Comparison of ENCODE assay signal across 15 cellular contexts in the genomic region with DNA sequence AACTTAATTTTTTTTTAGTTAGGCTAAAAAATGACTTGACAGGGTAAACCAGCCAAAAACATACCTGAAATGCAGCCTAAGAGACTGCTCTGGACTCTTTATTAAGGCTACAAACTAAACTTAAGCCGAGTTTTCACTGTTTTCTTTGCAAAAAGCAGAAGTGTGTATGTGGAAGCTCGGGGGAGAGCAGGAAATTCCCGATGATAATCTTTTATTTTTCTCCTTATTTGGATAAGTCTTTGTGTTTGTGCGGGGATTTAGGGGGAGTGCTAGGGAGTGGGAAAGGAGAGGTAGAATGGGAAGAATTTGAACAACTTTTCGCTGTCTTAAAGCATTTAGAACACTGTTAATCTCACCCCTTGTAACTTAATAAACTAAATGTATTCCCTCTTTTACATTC. TPM values are rescaled to one million over a fixed set of nuclear protein-coding genes. Genes with fewer than 3 reads are reported as not detected.
DNase-seq lines count a peak whose midpoint lies in the region; ATAC-seq, FAIRE-seq and TF ChIP-seq lines count a peak whose summit lies in the region.
"Had no signal": no experiment of that assay in that cellular context is flagged by ENCODE, and none has a peak within 500 bp of the region (broad histone marks: within the 10 kb centered on the region; RNA-seq: fewer than 3 reads in every experiment).

No MANE protein-coding gene starts in this region.

- H2BK120ac ChIP-seq in IMR-90 (ENCODE audit: low read depth, low read length): no peak overlapping the region

- H3K79me2 ChIP-seq in K562 (ENCODE audit: control insufficient read depth, insufficient read depth, low read length) (no peaks in the 10 kb centered on the region), HepG2 (ENCODE audit: insufficient read depth, low read length) (no peaks in the 10 kb centered on the region)

- ATAC-seq in IMR-90 (ENCODE audit: low read depth) (peak; percentile 15), K562 (peak; percentile 66), HepG2 (no peak)
- no peak for ATAC-seq in stimulated activated memory B cell treated with anti-CD40 and anti-IgM and Interleukin-4, amounts not matched to agents 10 μg/mL and 1 μg/mL and 100 μg/mL, for 72 hours

- H3K36me3 ChIP-seq in IMR-90 (ENCODE audit: control insufficient read depth, insufficient read depth, low read length) (peaks cover 11% of the 10 kb centered on the region; the same call in 1 of the 2 replicates), K562 (ENCODE audit: control insufficient read depth, insufficient read depth, low read length) (peaks cover 11% of the 10 kb centered on the region; the same call in 1 of the 3 replicates), HepG2 (replicated peaks in 1 of 2; ENCODE audit: control insufficient read depth in 1 of 2, insufficient read depth in 2 of 2, low read length in 2 of 2) (peaks cover 6 to 10% of the 10 kb centered on the region in 2 experiments; a peak in 4 of 5 replicates), tibial artery (peaks cover 0 to 21% (median 0%) of the 10 kb centered on the region in 3 donors)

- H3K14ac ChIP-seq in IMR-90 (replicated peaks; ENCODE audit: low read depth, low read length): no peak overlapping the region

- H3K4me2 ChIP-seq in IMR-90 (ENCODE audit: low read depth, low read length) (0 out of 2 replicates have a peak overlapping the region, but pooled peaks have one; percentile 29), K562 (ENCODE audit: insufficient read depth, low read length) (peak overlapping the region; percentile 55), HepG2 (ENCODE audit: low read depth, low read length) (no peak overlapping the region)

- DNase-seq in IMR-90 (peak; percentile 18), K562 (ENCODE audit: extremely low read depth in 1 of 4, low spot score in 3 of 4) (peak in 1 of 4 experiments; percentile 13), HepG2 (ENCODE audit: low spot score) (no peak), tibial artery (no peak), superior temporal gyrus (ENCODE audit: extremely low spot score) (no peak), GM19238 (ENCODE audit: insufficient read length, low spot score) (no peak)
- DNase-seq: activated CD8-positive, alpha-beta memory T cell treated with anti-CD3 and anti-CD28 coated beads, Interleukin-2, amount 50 U/mL, for 48 hours; Caco-2; effector CD8-positive, alpha-beta T cell; NCI-H1417; NCI-H510A had no signal

- no CpG with 5 or more reads among the region's 5 CpGs for whole genome bisulfite sequencing in IMR-90 (ENCODE audit: extremely low coverage in 2 of 2, insufficient read length in 1 of 2), 2 experiments
- 3% methylated on average over 5 of the region's 5 CpGs for WGBS in K562 (ENCODE audit: insufficient coverage, low coverage, missing lambda C conversion rate)
- 94% methylated on average over 5 of the region's 5 CpGs for WGBS in HepG2 (ENCODE audit: low lambda C conversion rate)

- H3K4me1 Mint-ChIP-seq in stimulated activated memory B cell treated with anti-CD40 and anti-IgM and Interleukin-4, amounts not matched to agents 10 μg/mL and 1 μg/mL and 100 μg/mL, for 72 hours: no peaks in the 10 kb centered on the region
- H3K4me1 Mint-ChIP-seq: memory B cell had no signal

- TF ChIP-seq EP300 in K562 (IDR thresholded peaks at IDR 0.05; ENCODE audit: low read length): no peak
- no peak for TF ChIP-seq EP300 in HepG2 (IDR thresholded peaks at IDR 0.05; ENCODE audit: low read depth in 2 of 2, low read length in 2 of 2)
- no peak for TF ChIP-seq EP300 in HepG2 (CRISPR knock-in tag; IDR thresholded peaks at IDR 0.05; ENCODE audit: borderline replicate concordance)

- H3K27ac ChIP-seq in IMR-90 (ENCODE audit: insufficient read depth, low read length) (peak overlapping the region; percentile 80; the same call in 1 of the 2 replicates), K562 (ENCODE audit: extremely low read depth, low read depth, low read length) (peak overlapping the region; percentile 78), HepG2 (ENCODE audit: extremely low read length, insufficient read depth, low read length) (no peak overlapping the region), tibial artery (peak overlapping the region; percentile 56 to 80)
- H3K27ac ChIP-seq: right atrium auricular region, VCaP had no signal

- no peaks in the 10 kb centered on the region for H3K9me3 ChIP-seq in IMR-90 (ENCODE audit: control insufficient read depth, insufficient read depth, low read length)
- no peaks in the 10 kb centered on the region for H3K9me3 ChIP-seq in K562 (replicated peaks; ENCODE audit: control insufficient read depth, insufficient read depth, low read depth, low read length)
- H3K9me3 ChIP-seq in HepG2 (ENCODE audit: low read length): no peaks in the 10 kb centered on the region
- H3K9me3 ChIP-seq in tibial artery: no peaks in the 10 kb centered on the region
- H3K9me3 ChIP-seq: Caco-2, right atrium auricular region had no signal

- no peak overlapping the region for H3K4ac ChIP-seq in IMR-90 (ENCODE audit: low read depth, low read length)

- in situ Hi-C loops in IMR-90 (cut with MboI; ENCODE audit: low sequenced_read_pairs) (no loop called here), K562 (cut with MboI) (no loop called here), HepG2 (cut with HindIII; ENCODE audit: extremely low pct_ligation_motif_present, low pct_unique_long_range_greater_than_20kb) (no loop called here)

- H4K5ac ChIP-seq in IMR-90 (ENCODE audit: low read depth, low read length): peak overlapping the region; percentile 57; the same call in 1 of the 2 replicates

- H2BK20ac ChIP-seq in IMR-90 (ENCODE audit: low read depth, low read length): no peak overlapping the region

- no peak overlapping the region for H2AK5ac ChIP-seq in IMR-90 (ENCODE audit: low read depth, low read length)

- peaks cover 5 to 7% of the 10 kb centered on the region in 2 experiments for H3K79me1 ChIP-seq in IMR-90 (ENCODE audit: low read depth in 1 of 2, low read length in 2 of 2)

- H2AFZ ChIP-seq in IMR-90 (replicated peaks; ENCODE audit: low read length, poor library complexity) (no peak overlapping the region), K562 (ENCODE audit: low read depth, low read length) (peak overlapping the region; percentile 70), HepG2 (ENCODE audit: low read length) (no peak overlapping the region)

- CTCF ChIA-PET in IMR-90 (lab: Yijun Ruan, JAX) (interaction anchor here (1.0 kb wide), 1 partner anchor 12 kb away, joined by 4 read pairs; no protein-coding TSS in a partner anchor), K562 (lab: Yijun Ruan, JAX; ENCODE audit: low intra/inter-chr PET ratio) (no interaction called here), HepG2 (lab: Yijun Ruan, JAX; ENCODE audit: low intra/inter-chr PET ratio, low total read pairs) (no interaction called here)

- no peak overlapping the region for H2BK5ac ChIP-seq in IMR-90 (ENCODE audit: low read depth, low read length, poor library complexity, severe bottlenecking)

- BruUV-seq in IMR-90 (replicated peaks; lab: Mats Ljungman, UMichigan): no TSS peak
- no TSS peak for BruUV-seq in K562 (replicated peaks; lab: Mats Ljungman, UMichigan)
- BruUV-seq in HepG2 (replicated peaks; lab: Mats Ljungman, UMichigan): no TSS peak

- no peak overlapping the region for H2AK9ac ChIP-seq in IMR-90 (replicated peaks; ENCODE audit: low read depth, low read length, poor library complexity)

- dilution Hi-C loops in IMR-90 (cut with HindIII; ENCODE audit: low sequenced_read_pairs, unreplicated experiment): no loop called here

- H3K23ac ChIP-seq in IMR-90 (ENCODE audit: low read depth, low read length): no peak overlapping the region

- no peak overlapping the region for H2BK15ac ChIP-seq in IMR-90 (ENCODE audit: low read depth, low read length)

- H4K8ac ChIP-seq in IMR-90 (ENCODE audit: low read depth in 2 of 2, low read length in 2 of 2): no peak overlapping the region

- intact Hi-C loops in IMR-90 (cut with micrococcal nuclease) (loop anchor here (10.0 kb wide), 1 partner anchor 352 kb away; a partner anchor contains a TSS), K562 (cut with micrococcal nuclease) (loop anchor here (5.0 kb wide), 1 partner anchor 175 kb away; a partner anchor contains a TSS), HepG2 (cut with micrococcal nuclease; ENCODE audit: unreplicated experiment) (no loop called here), tibial artery (cut with DNase I; ENCODE audit: low total_unique reads) (no loop called here)

- no peak overlapping the region for H3K4me3 Mint-ChIP-seq in stimulated activated memory B cell treated with anti-CD40 and anti-IgM and Interleukin-4, amounts not matched to agents 10 μg/mL and 1 μg/mL and 100 μg/mL, for 72 hours
- H3K4me3 Mint-ChIP-seq: memory B cell had no signal

- H3K9me3 Mint-ChIP-seq in stimulated activated memory B cell treated with anti-CD40 and anti-IgM and Interleukin-4, amounts not matched to agents 10 μg/mL and 1 μg/mL and 100 μg/mL, for 72 hours: no peaks in the 10 kb centered on the region
- H3K9me3 Mint-ChIP-seq: memory B cell had no signal

- H4K20me1 ChIP-seq in IMR-90 (ENCODE audit: insufficient read depth, low read length): no peaks in the 10 kb centered on the region
- H4K20me1 ChIP-seq in K562 (replicated peaks; ENCODE audit: control insufficient read depth, insufficient read depth, low read length): no peaks in the 10 kb centered on the region
- no peaks in the 10 kb centered on the region for H4K20me1 ChIP-seq in HepG2 (ENCODE audit: insufficient read depth, low read length)

- H3K27ac Mint-ChIP-seq in stimulated activated memory B cell treated with anti-CD40 and anti-IgM and Interleukin-4, amounts not matched to agents 10 μg/mL and 1 μg/mL and 100 μg/mL, for 72 hours: no peak overlapping the region
- H3K27ac Mint-ChIP-seq: memory B cell had no signal

- H4K91ac ChIP-seq in IMR-90 (ENCODE audit: insufficient read depth, low read depth, low read length): no peak overlapping the region

- no peaks in the 10 kb centered on the region for H3K27me3 ChIP-seq in IMR-90 (ENCODE audit: control insufficient read depth, insufficient read depth, low read length)
- H3K27me3 ChIP-seq in K562 (ENCODE audit: control insufficient read depth in 2 of 2, insufficient read depth in 2 of 2, low read length in 2 of 2): no peaks in the 10 kb centered on the region
- no peaks in the 10 kb centered on the region for H3K27me3 ChIP-seq in HepG2 (ENCODE audit: control insufficient read depth in 1 of 2, insufficient read depth in 2 of 2, low read length in 2 of 2)
- H3K27me3 ChIP-seq in tibial artery: no peaks in the 10 kb centered on the region
- H3K27me3 ChIP-seq: right atrium auricular region had no signal

- H3K56ac ChIP-seq in IMR-90 (ENCODE audit: extremely low read depth, insufficient read depth, low read length): no peak overlapping the region

- H3K9me1 ChIP-seq in IMR-90 (ENCODE audit: insufficient read depth, low read length) (no peaks in the 10 kb centered on the region), K562 (ENCODE audit: control insufficient read depth, insufficient read depth, low read length) (no peaks in the 10 kb centered on the region)

- no peak for FAIRE-seq in K562 (lab: Jason Lieb, UNC)
- FAIRE-seq in HepG2 (lab: Jason Lieb, UNC): no peak

- H3K4me1 ChIP-seq in IMR-90 (ENCODE audit: control insufficient read depth, insufficient read depth, low read length) (peaks cover 5% of the 10 kb centered on the region; the same call in 1 of the 2 replicates), K562 (replicated peaks in 1 of 2; ENCODE audit: control insufficient read depth in 2 of 2, insufficient read depth in 2 of 2, low read length in 2 of 2) (peaks cover 7 to 25% of the 10 kb centered on the region in 2 experiments; a peak in 4 of 5 replicates), HepG2 (ENCODE audit: insufficient read depth, low read length) (peaks cover 25% of the 10 kb centered on the region), tibial artery (peaks cover 0 to 69% (median 21%) of the 10 kb centered on the region in 4 donors)

- H3K18ac ChIP-seq in IMR-90 (ENCODE audit: low read depth, low read length): peak overlapping the region; percentile 78; the same call in 1 of the 2 replicates

- H3K9ac ChIP-seq in IMR-90 (ENCODE audit: low read depth, low read length): peak overlapping the region; percentile 51; the same call in 1 of the 2 replicates
- peak overlapping the region in 1 of 2 experiments; percentile 36; a peak in 2 of 4 replicates for H3K9ac ChIP-seq in K562 (ENCODE audit: insufficient read depth in 1 of 2, low read depth in 2 of 2, low read length in 2 of 2)
- no peak overlapping the region for H3K9ac ChIP-seq in HepG2 (ENCODE audit: insufficient read depth, low read depth, low read length)

- H3K27me3 Mint-ChIP-seq in stimulated activated memory B cell treated with anti-CD40 and anti-IgM and Interleukin-4, amounts not matched to agents 10 μg/mL and 1 μg/mL and 100 μg/mL, for 72 hours: no peaks in the 10 kb centered on the region
- H3K27me3 Mint-ChIP-seq: memory B cell had no signal

- H3K4me3 ChIP-seq in IMR-90 (ENCODE audit: insufficient read depth, low read depth, low read length) (no peak overlapping the region), K562 (no peak overlapping the region), HepG2 (replicated peaks in 1 of 3; ENCODE audit: insufficient read depth in 1 of 3, low read depth in 2 of 3, low read length in 3 of 3) (no peak overlapping the region), tibial artery (peak overlapping the region; percentile 2 to 29)
- H3K4me3 ChIP-seq: right atrium auricular region had no signal

- no peak for TF ChIP-seq RAD21 in IMR-90 (IDR thresholded peaks at IDR 0.05; ENCODE audit: low read length)
- no peak for TF ChIP-seq RAD21 in K562 (CRISPR knock-in tag; conservative IDR thresholded peaks at IDR 0.05 in 1 of 2, IDR thresholded peaks at IDR 0.05 in 1 of 2)
- TF ChIP-seq RAD21 in HepG2 (CRISPR knock-in tag; IDR thresholded peaks at IDR 0.05): no peak

- H3K36me3 Mint-ChIP-seq in stimulated activated memory B cell treated with anti-CD40 and anti-IgM and Interleukin-4, amounts not matched to agents 10 μg/mL and 1 μg/mL and 100 μg/mL, for 72 hours: peaks cover 48% of the 10 kb centered on the region

- POLR2A ChIA-PET in IMR-90 (lab: Charles Lee; ENCODE audit: unreplicated experiment): no interaction called here
- POLR2A ChIA-PET in K562 (lab: Yijun Ruan, JAX): interaction anchor here (1.0 kb wide), 1 partner anchor 47 kb away, joined by 3 read pairs; no protein-coding TSS in a partner anchor
- POLR2A ChIA-PET in HepG2 (lab: Yijun Ruan, JAX): no interaction called here

- no peak for TF ChIP-seq POLR2A in IMR-90 (IDR thresholded peaks at IDR 0.05; ENCODE audit: low read depth, low read length)
- no peak for TF ChIP-seq POLR2A in K562 (conservative IDR thresholded peaks at IDR 0.05)
- TF ChIP-seq POLR2A in HepG2 (IDR thresholded peaks at IDR 0.05; ENCODE audit: insufficient read depth in 1 of 2, low read depth in 2 of 2, low read length in 2 of 2): no peak

- TF ChIP-seq CTCF in IMR-90 (conservative IDR thresholded peaks at IDR 0.05; ENCODE audit: low read depth, low read length) (no peak), K562 (IDR thresholded peaks at IDR 0.05 in 2 of 3, conservative IDR thresholded peaks at IDR 0.05 in 1 of 3; ENCODE audit: insufficient read depth in 2 of 3, low read depth in 1 of 3, low read length in 3 of 3) (no peak), HepG2 (CRISPR knock-in tag; IDR thresholded peaks at IDR 0.05) (no peak), tibial artery (IDR thresholded peaks at IDR 0.05) (no peak)

RNA-seq across cellular contexts. Expression of a gene that starts 30.7 kb away (rescaled TPM):
- total RNA-seq in IMR-90 (2012; rRNA removed) (0.28 and 0.90 TPM in 2 replicates), K562 (2014; rRNA removed) (0.24 TPM in 1 of 2 replicates, not detected in the other), K562 (2014; rRNA removed; fragmentation: Illumina TruSeq; extraction: Trizol) (0.36 and 0.67 TPM in 2 replicates), K562 (2015; rRNA removed; fragmentation: Illumina TruSeq; extraction: Trizol) (0.75 and 0.83 TPM in 2 replicates), K562 (2021) (0.16 TPM in 1 of 2 replicates, not detected in the other), HepG2 (2016; rRNA removed; fragmentation: Illumina TruSeq; extraction: Trizol) (0.29 TPM in 1 of 2 replicates, not detected in the other)
- polyA plus RNA-seq in IMR-90 (2012; rRNA removed) (not detected in 2 replicates), K562 (2011; rRNA removed) (0.27 TPM in 1 of 2 replicates, not detected in the other), K562 (2014; fragmentation: Illumina TruSeq; extraction: Trizol) (not detected in 2 replicates), K562 (2014; fragmentation: Nextera tagmentation; extraction: Ambion mirVana) (not detected), K562 (2014; rRNA removed) (0.15 TPM in 1 of 2 replicates, not detected in the other), HepG2 (2011; rRNA removed) (0.18 and 0.32 TPM in 2 replicates)
- polyA plus RNA-seq in IMR-90 (2012; cell fraction: cytosol; rRNA removed): 0.11 TPM in 1 of 2 replicates, not detected in the other
- polyA plus RNA-seq in IMR-90 (2012; cell fraction: nucleus; rRNA removed; ENCODE audit: low replicate concordance): 0.22 and 0.58 TPM in 2 replicates
- 2.8 and 10.7 TPM in 2 replicates for total RNA-seq in K562 (2011; cell fraction: chromatin; rRNA removed; ENCODE audit: low replicate concordance)
- total RNA-seq in K562 (2011; cell fraction: nucleolus; rRNA removed): 1.8 and 3.8 TPM in 2 replicates
- 7.3 and 13.7 TPM in 2 replicates for total RNA-seq in K562 (2011; cell fraction: nucleoplasm; rRNA removed)
- polyA plus RNA-seq in K562 (2011; cell fraction: cytosol; rRNA removed): 0.09 TPM in 1 of 2 replicates, not detected in the other
- 1.1 and 2.2 TPM in 2 replicates for polyA plus RNA-seq in K562 (2011; cell fraction: nucleus; rRNA removed)
- not detected in 2 replicates for polyA plus RNA-seq in K562 (2012)
- polyA minus RNA-seq in K562 (2011; rRNA and poly(A)+ RNA removed): 5.1 and 6.2 TPM in 2 replicates
- not detected in 2 replicates for polyA minus RNA-seq in K562 (2011; cell fraction: cytosol; rRNA and poly(A)+ RNA removed)
- 6.0 and 7.4 TPM in 2 replicates for polyA minus RNA-seq in K562 (2011; cell fraction: nucleus; rRNA and poly(A)+ RNA removed)
- total RNA-seq in HepG2 (2016; cell fraction: cytosol; rRNA removed; fragmentation: Illumina TruSeq; extraction: Trizol; ENCODE audit: low read depth): not detected in 2 replicates
- 0.41 TPM in 1 of 2 replicates, not detected in the other for total RNA-seq in HepG2 (2016; cell fraction: insoluble cytoplasmic fraction; rRNA removed; fragmentation: Illumina TruSeq; extraction: Trizol)
- not detected in 2 replicates for total RNA-seq in HepG2 (2016; cell fraction: membrane; rRNA removed; fragmentation: Illumina TruSeq; extraction: Trizol)
- total RNA-seq in HepG2 (2016; cell fraction: nucleus; rRNA removed; fragmentation: Illumina TruSeq; extraction: Trizol): 0.72 and 1.3 TPM in 2 replicates
- polyA plus RNA-seq in HepG2 (2011; cell fraction: cytosol; rRNA removed): not detected in 2 replicates
- polyA plus RNA-seq in HepG2 (2011; cell fraction: nucleus; rRNA removed): 1.7 TPM in 2 replicates
- polyA plus RNA-seq in HepG2 (2012): 0.13 TPM in 1 of 2 replicates, not detected in the other
- not detected in 2 replicates for polyA plus RNA-seq in HepG2 (2016; cell fraction: cytosol; fragmentation: Illumina TruSeq; extraction: Trizol; ENCODE audit: low read depth)
- not detected in 2 replicates for polyA plus RNA-seq in HepG2 (2016; cell fraction: insoluble cytoplasmic fraction; fragmentation: Illumina TruSeq; extraction: Trizol; ENCODE audit: low read depth)
- not detected in 2 replicates for polyA plus RNA-seq in HepG2 (2016; cell fraction: membrane; fragmentation: Illumina TruSeq; extraction: Trizol; ENCODE audit: low read depth)
- polyA plus RNA-seq in HepG2 (2016; cell fraction: nucleus; fragmentation: Illumina TruSeq; extraction: Trizol; ENCODE audit: insufficient read depth, low read depth): not detected in 2 replicates
- polyA minus RNA-seq in HepG2 (2011; rRNA and poly(A)+ RNA removed; ENCODE audit: low replicate concordance): 14.0 and 21.7 TPM in 2 replicates
- 0.49 TPM in 1 of 2 replicates, not detected in the other for polyA minus RNA-seq in HepG2 (2011; cell fraction: cytosol; rRNA and poly(A)+ RNA removed)
- 30.3 and 35.8 TPM in 2 replicates for polyA minus RNA-seq in HepG2 (2011; cell fraction: nucleus; rRNA and poly(A)+ RNA removed)

Comparison
In these comparisons a context has a peak if more than half of its experiments do, and no peak if none do; other contexts are left out.
1. ATAC-seq: peak in IMR-90 (single experiment) and K562 (single experiment); none in HepG2 (single experiment) and stimulated activated memory B cell treated with anti-CD40 and anti-IgM and Interleukin-4, amounts not matched to agents 10 μg/mL and 1 μg/mL and 100 μg/mL, for 72 hours (single experiment).
2. H3K4me3 ChIP-seq: peak in tibial artery (2 of 2); none in IMR-90 (single experiment), K562 (single experiment) and HepG2 (0 of 3).
3. intact Hi-C loops: an anchor here in IMR-90 (10.0 kb wide) and K562 (5.0 kb wide); none called in HepG2 and tibial artery.